Comparison of ENCODE assay signal across 15 cellular contexts in the genomic region with DNA sequence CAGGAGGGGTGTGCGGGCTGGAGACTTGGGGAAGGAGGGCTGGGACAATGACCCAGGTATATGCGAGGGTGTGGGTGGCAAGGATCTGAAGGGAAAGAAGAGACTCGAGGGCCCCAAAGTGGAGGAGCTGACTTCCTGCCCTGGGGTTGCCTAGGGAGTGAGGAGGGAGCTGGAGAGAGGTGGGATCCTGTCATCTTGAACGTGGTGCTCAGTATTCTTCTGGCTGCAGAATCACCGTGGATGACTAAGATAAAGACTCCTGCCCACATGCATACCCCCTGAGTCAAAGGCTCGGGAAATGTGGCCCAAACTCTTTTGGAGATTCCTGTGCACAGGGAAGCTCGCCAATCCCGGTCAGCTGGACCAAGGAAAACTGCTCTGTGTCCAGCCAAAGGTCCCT. TPM values are rescaled to one million over a fixed set of nuclear protein-coding genes. Genes with fewer than 3 reads are reported as not detected.
DNase-seq lines count a peak whose midpoint lies in the region; FAIRE-seq and TF ChIP-seq lines count a peak whose summit lies in the region.
"Had no signal": no experiment of that assay in that cellular context is flagged by ENCODE, and none has a peak within 500 bp of the region (broad histone marks: within the 10 kb centered on the region; RNA-seq: fewer than 3 reads in every experiment).

No MANE protein-coding gene starts in this region.

- H3K9ac ChIP-seq in neuronal stem cell (ENCODE audit: low read depth, low read length, poor library complexity) (no peak overlapping the region), kidney (ENCODE audit: low read length in 2 of 2) (no peak overlapping the region)

- DNase-seq in EH (ENCODE audit: low read depth) (peak; percentile 85), MG63 (peak; percentile 81), bronchial epithelial cell (ENCODE audit: low read depth) (peak; percentile 79), neuronal stem cell (ENCODE audit: low spot score) (no peak), NCI-H2171 (lab: John Stamatoyannopoulos, UW) (no peak), tibial artery (no peak), NOMO-1 treated with DMSO at 0.1 percent for 48 hours (lab: John Stamatoyannopoulos, UW; ENCODE audit: unreplicated experiment) (no peak), kidney (no peak)
- DNase-seq: activated naive CD4-positive, alpha-beta T cell treated with anti-CD3 and anti-CD28 coated beads for 36 hours; esophagus squamous epithelium; immature natural killer cell; psoas muscle; stimulated activated CD4-positive, alpha-beta T cell treated with anti-CD3 and anti-CD28 coated beads, Interleukin-4, amount 100 ng/mL, for 4 hours; stomach had no signal

- H2BK120ac ChIP-seq in neuronal stem cell (ENCODE audit: low read depth, low read length) = no peak overlapping the region

- H2BK15ac ChIP-seq in neuronal stem cell (ENCODE audit: low read length) = peak overlapping the region; percentile 45

- H3K4me3 ChIP-seq in MG63 (no peak overlapping the region), bronchial epithelial cell (ENCODE audit: low read depth, low read length) (no peak overlapping the region), neuronal stem cell (ENCODE audit: low read length in 2 of 2) (no peak overlapping the region), tibial artery (no peak overlapping the region), kidney (ENCODE audit: low read length in 2 of 2) (no peak overlapping the region)
- H3K4me3 ChIP-seq: esophagus squamous epithelium, psoas muscle, stomach had no signal

- H3K23ac ChIP-seq in neuronal stem cell (ENCODE audit: low read depth, low read length, poor library complexity) = no peak overlapping the region

- no CpG with 5 or more reads among the region's 8 CpGs for WGBS in neuronal stem cell (ENCODE audit: extremely low coverage in 2 of 2, insufficient read length in 2 of 2, insufficient replicate concordance in 1 of 2), 2 donors

- no peak overlapping the region for H2BK12ac ChIP-seq in neuronal stem cell (ENCODE audit: low read length)

- H3K4me1 ChIP-seq in neuronal stem cell (ENCODE audit: control insufficient read depth in 2 of 2, insufficient read depth in 1 of 2, low read depth in 1 of 2, low read length in 2 of 2) (peaks cover 0 to 12% of the 10 kb centered on the region in 2 donors), tibial artery (no peaks in the 10 kb centered on the region), kidney (ENCODE audit: control insufficient read depth in 1 of 2, insufficient read depth in 1 of 2, low read depth in 1 of 2, low read length in 2 of 2) (no peaks in the 10 kb centered on the region)
- H3K4me1 ChIP-seq: psoas muscle had no signal

- H4K91ac ChIP-seq in neuronal stem cell (ENCODE audit: low read depth, low read length, poor library complexity) = no peak overlapping the region

- H3K14ac ChIP-seq in neuronal stem cell (ENCODE audit: low read length) = no peak overlapping the region

- no peak overlapping the region for H2AFZ ChIP-seq in neuronal stem cell (ENCODE audit: low read length)

- no peak overlapping the region for H2BK5ac ChIP-seq in neuronal stem cell (ENCODE audit: low read length)

- H3K4ac ChIP-seq in neuronal stem cell (ENCODE audit: low read length) = no peak overlapping the region

- no peak overlapping the region for H2AK5ac ChIP-seq in neuronal stem cell (ENCODE audit: low read depth, low read length)

- no peak overlapping the region for H3K18ac ChIP-seq in neuronal stem cell (ENCODE audit: low read length)

- H3K27ac ChIP-seq in neuronal stem cell (replicated peaks; ENCODE audit: low read length) (no peak overlapping the region), tibial artery (no peak overlapping the region), kidney (ENCODE audit: low read depth in 2 of 2, low read length in 2 of 2) (no peak overlapping the region)
- H3K27ac ChIP-seq: psoas muscle, stomach had no signal

- intact Hi-C loops in tibial artery (cut with DNase I; ENCODE audit: low total_unique reads) (no loop called here), kidney (cut with DNase I) (no loop called here)

- no peaks in the 10 kb centered on the region for H3K9me3 ChIP-seq in MG63
- H3K9me3 ChIP-seq in neuronal stem cell (replicated peaks in 1 of 2; ENCODE audit: control insufficient read depth in 2 of 2, insufficient read depth in 1 of 2, low read depth in 1 of 2, low read length in 2 of 2) = no peaks in the 10 kb centered on the region
- no peaks in the 10 kb centered on the region for H3K9me3 ChIP-seq in tibial artery
- H3K9me3 ChIP-seq in kidney (ENCODE audit: control insufficient read depth in 1 of 2, low read length in 2 of 2) = no peaks in the 10 kb centered on the region
- H3K9me3 ChIP-seq: esophagus squamous epithelium, psoas muscle, stomach had no signal

- H3K36me3 ChIP-seq in MG63 = no peaks in the 10 kb centered on the region
- peaks cover 52% of the 10 kb centered on the region for H3K36me3 ChIP-seq in bronchial epithelial cell (ENCODE audit: control insufficient read depth, insufficient read depth, low read length)
- H3K36me3 ChIP-seq in neuronal stem cell (replicated peaks in 1 of 2; ENCODE audit: control insufficient read depth in 2 of 2, insufficient read depth in 2 of 2, low read length in 2 of 2) = no peaks in the 10 kb centered on the region
- H3K36me3 ChIP-seq in tibial artery = no peaks in the 10 kb centered on the region
- no peaks in the 10 kb centered on the region for H3K36me3 ChIP-seq in kidney (ENCODE audit: control insufficient read depth in 1 of 2, insufficient read depth in 2 of 2, low read length in 2 of 2)
- H3K36me3 ChIP-seq: stomach had no signal

- no peaks in the 10 kb centered on the region for H3K27me3 ChIP-seq in MG63
- H3K27me3 ChIP-seq in bronchial epithelial cell (ENCODE audit: control insufficient read depth, insufficient read depth, low read length) = no peaks in the 10 kb centered on the region
- peaks cover 0 to 14% (median 0%) of the 10 kb centered on the region in 3 experiments for H3K27me3 ChIP-seq in neuronal stem cell (ENCODE audit: control insufficient read depth in 3 of 3, insufficient read depth in 3 of 3, low read depth in 1 of 3, low read length in 3 of 3)
- no peaks in the 10 kb centered on the region for H3K27me3 ChIP-seq in tibial artery
- H3K27me3 ChIP-seq: esophagus squamous epithelium, stomach had no signal

- H4K8ac ChIP-seq in neuronal stem cell (ENCODE audit: low read depth, low read length) = no peak overlapping the region

- H3K79me1 ChIP-seq in neuronal stem cell (ENCODE audit: low read depth, low read length) = no peaks in the 10 kb centered on the region

- TF ChIP-seq CTCF in bronchial epithelial cell (IDR thresholded peaks at IDR 0.05; ENCODE audit: insufficient read depth, low read length, severe bottlenecking) (no peak), tibial artery (IDR thresholded peaks at IDR 0.05) (no peak), kidney (IDR thresholded peaks at IDR 0.05; ENCODE audit: borderline replicate concordance, extremely low read depth, insufficient read depth) (no peak)

- FAIRE-seq in bronchial epithelial cell (lab: Jason Lieb, UNC) = no peak
- FAIRE-seq in kidney (lab: Jason Lieb, UNC) = no peak

- H3K4me2 ChIP-seq in neuronal stem cell (ENCODE audit: insufficient read depth, low read length, poor library complexity, severe bottlenecking) = no peak overlapping the region

RNA-seq across cellular contexts. Expression of a gene that starts 31.2 kb away (rescaled TPM):
- 0.30 and 0.74 TPM in 2 replicates for total RNA-seq in MG63 (2014; rRNA removed; shearing (Covaris generic); ENCODE audit: low replicate concordance)
- 594 and 626 TPM in 2 replicates for total RNA-seq in bronchial epithelial cell
- polyA plus RNA-seq in neuronal stem cell (2013, experiment 1 of 2) = 1.3 TPM
- 1.2 TPM for polyA plus RNA-seq in neuronal stem cell (2013, experiment 2 of 2)
- 10.8 TPM for total RNA-seq in kidney
- polyA plus RNA-seq in kidney (ENCODE audit: insufficient read depth, low read depth, low replicate concordance) = 0.58 TPM
- total RNA-seq: activated CD8-positive, alpha-beta memory T cell treated with anti-CD3 and anti-CD28 coated beads for 36 hours; activated naive CD4-positive, alpha-beta T cell treated with anti-CD3 and anti-CD28 coated beads for 36 hours had no signal
- polyA plus RNA-seq: immature natural killer cell had no signal

Comparison
In these comparisons a context has a peak if more than half of its experiments do, and no peak if none do; other contexts are left out.
1. DNase-seq: peak in EH (single experiment), MG63 (single experiment) and bronchial epithelial cell (single experiment); none in neuronal stem cell (single experiment), NCI-H2171 (single experiment), tibial artery (0 of 2), NOMO-1 treated with DMSO at 0.1 percent for 48 hours (single experiment) and kidney (single experiment).
2. RNA of a gene that starts 31.2 kb away (total RNA-seq): 594 to 626 TPM in bronchial epithelial cell; 10.8 TPM in kidney (single experiment) and 0.30 to 0.74 TPM in MG63; every median in the first group is over 10 times any median in the second.